ENCODE assay signal across 11 cellular contexts in genomic region chr18:850960-851359, GRCh38. TPM values are rescaled to one million over a fixed set of nuclear protein-coding genes. Genes with fewer than 3 reads are reported as not detected.
"Had no signal": no experiment of that assay in that cellular context is flagged by ENCODE, and none has a peak within 500 bp of the region (broad histone marks: within the 10 kb centered on the region; RNA-seq: fewer than 3 reads in every experiment).

No MANE protein-coding gene starts in this region.

- H3K4me2 ChIP-seq: GM23338 had no signal

- H2AFZ ChIP-seq: GM23248, GM23338 had no signal

- H3K4me3 Mint-ChIP-seq: GM23338, H9, HFFc6 had no signal

- H3K27ac ChIP-seq: GM23248 had no signal

- H3K9me3 ChIP-seq: HAP-1 had no signal

- ATAC-seq: GM23338, HCT116 had no signal

- H3K4me3 ChIP-seq: GM23248, GM23338, HAP-1 had no signal

- H3K27ac Mint-ChIP-seq: GM23338, H9, HFFc6 had no signal

- H3K4me1 ChIP-seq: HAP-1 had no signal

- FAIRE-seq: H1, H54 had no signal

- DNase-seq: GM23248, GOT3, H7, H9, HCEC 1CT, HFFc6 had no signal

- H3K9me3 Mint-ChIP-seq: GM23338, H9, HFFc6 had no signal

- H3K9ac ChIP-seq: GM23248 had no signal

- H3K36me3 ChIP-seq: HAP-1 had no signal

RNA-seq across cellular contexts. Expression of gene ADCYAP1, which starts 53.7 kb away (rescaled TPM):
- total RNA-seq: GM23248, GM23338, H1, H7, H9, HFFc6 had no signal
- polyA plus RNA-seq: GM23248, GM23338 had no signal
